ENCODE assay signal across 10 cellular contexts in genomic region chr4:73735231-73735630, GRCh38. TPM values are rescaled to one million over a fixed set of nuclear protein-coding genes. Genes with fewer than 3 reads are reported as not detected.
DNase-seq lines count a peak whose midpoint lies in the region; ATAC-seq and TF ChIP-seq lines count a peak whose summit lies in the region.
"Had no signal": no experiment of that assay in that cellular context is flagged by ENCODE, and none has a peak within 500 bp of the region (broad histone marks: within the 10 kb centered on the region; RNA-seq: fewer than 3 reads in every experiment).

No MANE protein-coding gene starts in this region.

- CTCF ChIA-PET in RWPE1 (lab: Yijun Ruan, JAX), result interaction anchor here (0.7 kb wide), 1 partner anchor 417 kb away, joined by 3 read pairs; no protein-coding TSS in a partner anchor

- H3K27ac Mint-ChIP-seq in stimulated activated effector memory CD8-positive, alpha-beta T cell treated with anti-CD3 and anti-CD28 coated beads, Interleukin-12 subunit alpha, Interleukin-12 subunit beta, amount 100 ng/mL, for 72 hours, result no peak overlapping the region

- H3K36me3 Mint-ChIP-seq in stimulated activated effector memory CD8-positive, alpha-beta T cell treated with anti-CD3 and anti-CD28 coated beads, Interleukin-12 subunit alpha, Interleukin-12 subunit beta, amount 100 ng/mL, for 72 hours, result no peaks in the 10 kb centered on the region

- H4K20me1 ChIP-seq in smooth muscle cell (ENCODE audit: low read depth), result no peaks in the 10 kb centered on the region

- H3K27ac ChIP-seq in RWPE1 (no peak overlapping the region), smooth muscle cell (ENCODE audit: low read depth) (no peak overlapping the region)

- no peak overlapping the region for H3K9ac ChIP-seq in smooth muscle cell (ENCODE audit: low read depth)

- no peaks in the 10 kb centered on the region for H3K36me3 ChIP-seq in smooth muscle cell (ENCODE audit: low read depth)

- no peaks in the 10 kb centered on the region for H3K79me2 ChIP-seq in smooth muscle cell (ENCODE audit: low read depth)

- DNase-seq in SIG-M5 (lab: John Stamatoyannopoulos, UW), result peak; percentile 84
- no peak for DNase-seq in stimulated activated effector memory CD8-positive, alpha-beta T cell treated with anti-CD3 and anti-CD28 coated beads, Interleukin-12 subunit alpha, Interleukin-12 subunit beta, amount 100 ng/mL, for 72 hours (ENCODE audit: low spot score in 2 of 2)
- DNase-seq in RWPE1 (ENCODE audit: low spot score), result no peak
- DNase-seq in smooth muscle cell (lab: John Stamatoyannopoulos, UW; ENCODE audit: unreplicated experiment), result no peak
- DNase-seq in hepatic stellate cell (ENCODE audit: low spot score), result no peak
- DNase-seq: body of pancreas, NCI-H1694 treated with DMSO at 0.1 percent for 48 hours had no signal

- no peak overlapping the region for H3K4me2 ChIP-seq in smooth muscle cell

- no peak for TF ChIP-seq CTCF in RWPE1 (conservative IDR thresholded peaks at IDR 0.05; ENCODE audit: low read depth)
- TF ChIP-seq CTCF in smooth muscle cell (IDR thresholded peaks at IDR 0.05; ENCODE audit: borderline replicate concordance, insufficient read depth, poor library complexity, severe bottlenecking), result no peak

- H3K4me3 Mint-ChIP-seq in stimulated activated effector memory CD8-positive, alpha-beta T cell treated with anti-CD3 and anti-CD28 coated beads, Interleukin-12 subunit alpha, Interleukin-12 subunit beta, amount 100 ng/mL, for 72 hours, result no peak overlapping the region
- H3K4me3 Mint-ChIP-seq: neural crest cell had no signal

- H3K4me1 Mint-ChIP-seq in stimulated activated effector memory CD8-positive, alpha-beta T cell treated with anti-CD3 and anti-CD28 coated beads, Interleukin-12 subunit alpha, Interleukin-12 subunit beta, amount 100 ng/mL, for 72 hours, result no peaks in the 10 kb centered on the region
- H3K4me1 Mint-ChIP-seq: neural crest cell had no signal

- POLR2A ChIA-PET in RWPE1 (lab: Yijun Ruan, JAX; ENCODE audit: low non-redundant PET), result no interaction called here

- H2AFZ ChIP-seq in smooth muscle cell (ENCODE audit: low read depth), result no peak overlapping the region

- no peaks in the 10 kb centered on the region for H3K9me3 ChIP-seq in smooth muscle cell (replicated peaks; ENCODE audit: low read depth)
- H3K9me3 ChIP-seq: body of pancreas had no signal

- H3K4me1 ChIP-seq in smooth muscle cell (ENCODE audit: low read depth), result no peaks in the 10 kb centered on the region

- no peaks in the 10 kb centered on the region for H3K27me3 ChIP-seq in smooth muscle cell (ENCODE audit: low read depth)
- H3K27me3 ChIP-seq: body of pancreas had no signal

- 88% methylated on average over 3 of the region's 3 CpGs for WGBS in smooth muscle cell (ENCODE audit: low lambda C conversion rate)

- H3K9me3 Mint-ChIP-seq in stimulated activated effector memory CD8-positive, alpha-beta T cell treated with anti-CD3 and anti-CD28 coated beads, Interleukin-12 subunit alpha, Interleukin-12 subunit beta, amount 100 ng/mL, for 72 hours, result peaks cover 2% of the 10 kb centered on the region
- H3K9me3 Mint-ChIP-seq: neural crest cell had no signal

- ATAC-seq in GM19328 (IDR thresholded peaks at IDR 0.05; ENCODE audit: unreplicated experiment) (peak; percentile 82), HG02973 (IDR thresholded peaks at IDR 0.05; ENCODE audit: unreplicated experiment) (peak; percentile 88)
- peak; percentile 31 for ATAC-seq in stimulated activated effector memory CD8-positive, alpha-beta T cell treated with anti-CD3 and anti-CD28 coated beads, Interleukin-12 subunit alpha, Interleukin-12 subunit beta, amount 100 ng/mL, for 72 hours

- no peaks in the 10 kb centered on the region for H3F3A ChIP-seq in smooth muscle cell (ENCODE audit: low read depth)

- no peak overlapping the region for H3K4me3 ChIP-seq in smooth muscle cell
- H3K4me3 ChIP-seq: body of pancreas had no signal

RNA-seq across cellular contexts. Expression of gene CXCL8, which starts 5.1 kb away (rescaled TPM):
- 28.7 and 37.9 TPM in 2 replicates for total RNA-seq in smooth muscle cell
- 8.7 and 10.2 TPM in 2 replicates for polyA plus RNA-seq in smooth muscle cell
- total RNA-seq: neural crest cell had no signal

Comparison
In these comparisons a context has a peak if more than half of its experiments do, and no peak if none do; other contexts are left out.
1. ATAC-seq: peak in every context shown above with its lines; median percentile 88 in HG02973; 82 in GM19328; 31 in stimulated activated effector memory CD8-positive, alpha-beta T cell treated with anti-CD3 and anti-CD28 coated beads, Interleukin-12 subunit alpha, Interleukin-12 subunit beta, amount 100 ng/mL, for 72 hours.